1 cellular context compared by ENCODE assay signal in the genomic region with DNA sequence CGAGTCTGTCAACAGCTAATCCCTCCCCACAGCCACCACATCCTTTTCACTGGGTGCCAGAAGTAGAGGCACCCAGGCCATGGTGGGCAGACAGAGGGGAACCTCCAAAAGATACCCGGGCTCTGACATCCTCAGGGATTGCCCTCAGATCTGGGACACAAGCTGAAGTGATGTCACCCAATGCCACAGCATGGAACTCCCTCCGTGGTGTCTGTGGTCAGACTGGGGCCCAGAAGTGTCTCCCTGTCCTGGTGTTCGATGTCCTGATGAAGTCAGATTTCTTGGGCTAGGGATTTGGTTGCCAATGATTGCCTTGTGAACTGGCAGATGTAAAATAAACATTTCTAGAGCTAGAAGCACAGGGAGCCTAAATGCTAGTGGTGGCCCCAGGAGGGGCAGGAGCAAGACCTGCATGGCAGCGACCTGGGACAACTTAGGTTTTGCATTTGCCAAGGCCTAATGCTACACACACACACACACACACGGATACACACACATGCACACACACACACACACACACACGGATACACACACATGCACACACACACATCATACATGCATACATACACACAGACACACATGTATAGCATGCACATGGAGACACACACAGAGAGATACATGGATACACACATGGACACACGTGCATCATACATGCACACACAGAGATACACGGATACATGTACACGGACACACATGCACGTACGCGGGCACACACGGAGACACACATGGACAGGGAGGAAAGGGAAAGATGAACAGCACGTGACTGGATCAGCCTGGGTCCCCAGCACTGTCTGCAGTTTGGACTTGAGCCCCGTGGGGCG.
TF ChIP-seq lines count a peak whose summit lies in the region.

No MANE protein-coding gene starts in this region.

TF ChIP-seq in HepG2, 621 proteins besides CTCF, POLR2A, EP300 and RAD21 (continued from another document):
- TF ChIP-seq, protein P1, sequence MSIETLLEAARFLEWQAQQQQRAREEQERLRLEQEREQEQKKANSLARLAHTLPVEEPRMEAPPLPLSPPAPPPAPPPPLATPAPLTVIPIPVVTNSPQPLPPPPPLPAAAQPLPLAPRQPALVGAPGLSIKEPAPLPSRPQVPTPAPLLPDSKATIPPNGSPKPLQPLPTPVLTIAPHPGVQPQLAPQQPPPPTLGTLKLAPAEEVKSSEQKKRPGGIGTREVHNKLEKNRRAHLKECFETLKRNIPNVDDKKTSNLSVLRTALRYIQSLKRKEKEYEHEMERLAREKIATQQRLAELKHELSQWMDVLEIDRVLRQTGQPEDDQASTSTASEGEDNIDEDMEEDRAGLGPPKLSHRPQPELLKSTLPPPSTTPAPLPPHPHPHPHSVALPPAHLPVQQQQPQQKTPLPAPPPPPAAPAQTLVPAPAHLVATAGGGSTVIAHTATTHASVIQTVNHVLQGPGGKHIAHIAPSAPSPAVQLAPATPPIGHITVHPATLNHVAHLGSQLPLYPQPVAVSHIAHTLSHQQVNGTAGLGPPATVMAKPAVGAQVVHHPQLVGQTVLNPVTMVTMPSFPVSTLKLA (IDR thresholded peaks at IDR 0.05): peak; percentile 98
- peak; percentile 14; the same call in 1 of the 2 replicates for TF ChIP-seq ATF7 (IDR thresholded peaks at IDR 0.05)
- no peak for TF ChIP-seq ATF7 (CRISPR knock-in tag; IDR thresholded peaks at IDR 0.05)
- no peak for TF ChIP-seq RFX5 (IDR thresholded peaks at IDR 0.05; ENCODE audit: low read depth, low read length)
- peak; percentile 71; the same call in 1 of the 2 replicates for TF ChIP-seq NBN (conservative IDR thresholded peaks at IDR 0.05)
- TF ChIP-seq, protein P2, sequence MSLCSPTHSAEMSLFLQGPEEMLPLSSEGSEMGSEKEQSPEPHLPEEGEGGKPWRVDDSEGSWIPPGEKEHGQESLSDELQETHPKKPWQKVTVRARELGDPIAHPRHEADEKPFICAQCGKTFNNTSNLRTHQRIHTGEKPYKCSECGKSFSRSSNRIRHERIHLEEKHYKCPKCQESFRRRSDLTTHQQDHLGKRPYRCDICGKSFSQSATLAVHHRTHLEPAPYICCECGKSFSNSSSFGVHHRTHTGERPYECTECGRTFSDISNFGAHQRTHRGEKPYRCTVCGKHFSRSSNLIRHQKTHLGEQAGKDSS (CRISPR knock-in tag; IDR thresholded peaks at IDR 0.05; ENCODE audit: borderline replicate concordance, low read depth): no peak
- peak; percentile 22; the same call in 1 of the 2 replicates for TF ChIP-seq BHLHE40 (IDR thresholded peaks at IDR 0.05; ENCODE audit: low read length)
- TF ChIP-seq, protein P3, sequence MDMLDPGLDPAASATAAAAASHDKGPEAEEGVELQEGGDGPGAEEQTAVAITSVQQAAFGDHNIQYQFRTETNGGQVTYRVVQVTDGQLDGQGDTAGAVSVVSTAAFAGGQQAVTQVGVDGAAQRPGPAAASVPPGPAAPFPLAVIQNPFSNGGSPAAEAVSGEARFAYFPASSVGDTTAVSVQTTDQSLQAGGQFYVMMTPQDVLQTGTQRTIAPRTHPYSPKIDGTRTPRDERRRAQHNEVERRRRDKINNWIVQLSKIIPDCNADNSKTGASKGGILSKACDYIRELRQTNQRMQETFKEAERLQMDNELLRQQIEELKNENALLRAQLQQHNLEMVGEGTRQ (IDR thresholded peaks at IDR 0.05; ENCODE audit: low read depth, low read length): peak; percentile 29; the same call in 1 of the 2 replicates
- TF ChIP-seq, protein P3 (CRISPR knock-in tag; IDR thresholded peaks at IDR 0.05; ENCODE audit: borderline replicate concordance): no peak
- TF ChIP-seq IKZF1 (IDR thresholded peaks at IDR 0.05): peak; percentile 63; the same call in 1 of the 2 replicates
- 0 out of 2 replicates have a peak, but pooled peaks have one; percentile 30 for TF ChIP-seq FOXP1 (IDR thresholded peaks at IDR 0.05)
- TF ChIP-seq FOXP1 (CRISPR knock-in tag; IDR thresholded peaks at IDR 0.05): no peak
- peak; percentile 89; the same call in 1 of the 2 replicates for TF ChIP-seq ZNF207 (IDR thresholded peaks at IDR 0.05; ENCODE audit: borderline replicate concordance)
- peak; percentile 29 for TF ChIP-seq ZNF282 (IDR thresholded peaks at IDR 0.05; ENCODE audit: partially characterized antibody)
TF ChIP-seq in HepG2: peak in this region for 9.
